In genomic region chr1:213883618-213884017, GRCh38 we compare ENCODE assay signal across 19 cellular contexts.
DNase-seq lines count a peak whose midpoint lies in the region; ATAC-seq lines count a peak whose summit lies in the region.
"Had no signal": no experiment of that assay in that cellular context is flagged by ENCODE, and none has a peak within 500 bp of the region (broad histone marks: within the 10 kb centered on the region; RNA-seq: fewer than 3 reads in every experiment).

No MANE protein-coding gene starts in this region.

- no peak overlapping the region for H3K27ac Mint-ChIP-seq in activated naive CD4-positive, alpha-beta T cell treated with anti-CD3 and anti-CD28 coated beads for 36 hours
- H3K27ac Mint-ChIP-seq: CD4-positive, alpha-beta memory T cell had no signal

- peak; percentile 10 for DNase-seq in activated naive CD4-positive, alpha-beta T cell treated with anti-CD3 and anti-CD28 coated beads for 36 hours
- no peak for DNase-seq in activated naive CD4-positive, alpha-beta T cell treated with Interleukin-2 at 50 U/mL for 16 hours
- DNase-seq in MV-4-11 (lab: John Stamatoyannopoulos, UW) (peak; percentile 21), substantia nigra (lab: John Stamatoyannopoulos, UW) (no peak), sciatic nerve (ENCODE audit: low spot score) (no peak)
- DNase-seq: CD4-positive, alpha-beta memory T cell; DMS153; EL; GOT3; NCI-H1417 treated with DMSO at 0.1 percent for 48 hours; NCI-H1930; NCI-H226; SJCRH30 had no signal

- H3K4me3 Mint-ChIP-seq in activated naive CD4-positive, alpha-beta T cell treated with anti-CD3 and anti-CD28 coated beads for 36 hours: no peak overlapping the region
- H3K4me3 Mint-ChIP-seq: CD4-positive, alpha-beta memory T cell had no signal

- H3K4me1 Mint-ChIP-seq in activated naive CD4-positive, alpha-beta T cell treated with anti-CD3 and anti-CD28 coated beads for 36 hours (ENCODE audit: low read depth): peaks cover 11% of the 10 kb centered on the region
- H3K4me1 Mint-ChIP-seq: CD4-positive, alpha-beta memory T cell had no signal

- intact Hi-C loops in activated naive CD4-positive, alpha-beta T cell treated with anti-CD3 and anti-CD28 coated beads for 36 hours (cut with micrococcal nuclease): no loop called here
- intact Hi-C loops in sciatic nerve (cut with DNase I): no loop called here

- CTCF ChIA-PET in activated naive CD4-positive, alpha-beta T cell treated with anti-CD3 and anti-CD28 coated beads for 36 hours (lab: Charles Lee): no interaction called here

- ATAC-seq in HG02885 (IDR thresholded peaks at IDR 0.05; ENCODE audit: poor library complexity, unreplicated experiment) (peak; percentile 50), HG03432 (IDR thresholded peaks at IDR 0.05; ENCODE audit: unreplicated experiment) (no peak), sciatic nerve (no peak), GM18867 (IDR thresholded peaks at IDR 0.05; ENCODE audit: unreplicated experiment) (no peak)
- ATAC-seq: A549, HCT116, Panc1 had no signal

- H3K27me3 Mint-ChIP-seq in activated naive CD4-positive, alpha-beta T cell treated with anti-CD3 and anti-CD28 coated beads for 36 hours (ENCODE audit: low read depth): no peaks in the 10 kb centered on the region
- H3K27me3 Mint-ChIP-seq: CD4-positive, alpha-beta memory T cell had no signal

- H3K36me3 Mint-ChIP-seq in activated naive CD4-positive, alpha-beta T cell treated with anti-CD3 and anti-CD28 coated beads for 36 hours (ENCODE audit: low read depth): no peaks in the 10 kb centered on the region
- H3K36me3 Mint-ChIP-seq: CD4-positive, alpha-beta memory T cell had no signal

- no peaks in the 10 kb centered on the region for H3K9me3 Mint-ChIP-seq in activated naive CD4-positive, alpha-beta T cell treated with anti-CD3 and anti-CD28 coated beads for 36 hours

- peak overlapping the region; percentile 46 for H3K27ac ChIP-seq in substantia nigra (ENCODE audit: low read depth, low read length, poor library complexity, severe bottlenecking)
- H3K27ac ChIP-seq: A549, SJCRH30 had no signal

Comparison
In these comparisons a context has a peak if more than half of its experiments do, and no peak if none do; other contexts are left out.
1. DNase-seq: peak in activated naive CD4-positive, alpha-beta T cell treated with anti-CD3 and anti-CD28 coated beads for 36 hours (single experiment) and MV-4-11 (single experiment); none in activated naive CD4-positive, alpha-beta T cell treated with Interleukin-2 at 50 U/mL for 16 hours (single experiment), substantia nigra (0 of 49) and sciatic nerve (single experiment).